In genomic region chr10:123331438-123331837, GRCh38 we compare ENCODE assay signal across 1 cellular context.
TF ChIP-seq lines count a peak whose summit lies in the region.

No MANE protein-coding gene starts in this region.

TF ChIP-seq in HepG2, 621 proteins besides CTCF, POLR2A, EP300 and RAD21 (continued from another document):
- no peak for TF ChIP-seq RNF219 (CRISPR knock-in tag; IDR thresholded peaks at IDR 0.05)
- no peak for TF ChIP-seq ZNF687 (CRISPR knock-in tag; IDR thresholded peaks at IDR 0.05)
- no peak for TF ChIP-seq ZNF800 (CRISPR knock-in tag; IDR thresholded peaks at IDR 0.05)
- no peak for TF ChIP-seq THAP7 (CRISPR knock-in tag; IDR thresholded peaks at IDR 0.05)
